ENCODE assay signal across 10 cellular contexts in the genomic region with DNA sequence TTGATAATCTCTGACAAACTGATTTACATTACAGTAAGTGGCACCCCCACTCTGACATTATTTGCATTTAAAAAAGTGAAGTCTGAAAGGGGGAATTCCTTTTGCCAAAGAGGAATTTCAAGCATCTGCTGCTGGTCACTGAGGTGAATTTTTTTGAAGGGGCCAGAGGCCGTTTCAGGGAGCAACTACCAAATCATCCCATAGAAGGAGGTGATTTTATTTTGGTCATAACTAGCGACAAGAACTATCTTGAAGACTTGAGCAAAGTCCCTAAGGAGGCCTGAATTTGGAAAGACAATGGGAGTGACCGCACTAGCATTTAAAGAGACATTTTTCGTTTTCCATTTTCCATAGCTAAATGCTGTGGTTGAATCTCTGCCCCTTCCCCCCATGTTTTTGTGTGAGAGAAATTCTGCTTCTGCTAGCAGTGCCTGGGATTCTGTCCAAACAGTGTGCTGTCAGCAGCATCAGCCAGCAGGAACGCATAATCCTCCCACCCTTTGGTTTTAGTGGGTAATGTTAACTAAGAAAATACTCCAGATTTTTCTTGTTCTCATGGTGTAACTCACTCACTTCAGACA.
DNase-seq lines count a peak whose midpoint lies in the region; TF ChIP-seq lines count a peak whose summit lies in the region.
"Had no signal": no experiment of that assay in that cellular context is flagged by ENCODE, and none has a peak within 500 bp of the region (broad histone marks: within the 10 kb centered on the region; RNA-seq: fewer than 3 reads in every experiment).

No MANE protein-coding gene starts in this region.

- no peak for TF ChIP-seq CTCF in sigmoid colon (IDR thresholded peaks at IDR 0.05)

- TF ChIP-seq EP300 in sigmoid colon (IDR thresholded peaks at IDR 0.05): no peak

- peak; percentile 56 for DNase-seq in H7
- peak; percentile 94 for DNase-seq in astrocyte of the hippocampus (ENCODE audit: low read depth, low spot score)
- DNase-seq in hepatic stellate cell (ENCODE audit: low spot score): peak; percentile 74
- DNase-seq in sigmoid colon: no peak
- DNase-seq in HPDE6-E6E7 (ENCODE audit: extremely low spot score): no peak
- DNase-seq in effector CD4-positive, alpha-beta T cell: no peak
- DNase-seq in Kasumi-1 (lab: John Stamatoyannopoulos, UW): no peak
- DNase-seq in NCI-H2196 treated with DMSO at 0.1 percent for 48 hours (lab: John Stamatoyannopoulos, UW; ENCODE audit: unreplicated experiment): no peak
- DNase-seq: activated CD4-positive, alpha-beta T cell treated with anti-CD3 and anti-CD28 coated beads for 4 hours; NCI-H69 had no signal

- TF ChIP-seq POLR2A in sigmoid colon (IDR thresholded peaks at IDR 0.05): no peak

- H3K4me3 ChIP-seq in H7 (ENCODE audit: insufficient read depth, low read depth, low read length) (no peak overlapping the region), sigmoid colon (peak overlapping the region in 1 of 4 donors; percentile 24)

- H3K9me3 ChIP-seq in sigmoid colon: peaks cover 0 to 5% (median 0%) of the 10 kb centered on the region in 4 donors

- peak overlapping the region; percentile 53 to 76 (median 68) for H3K27ac ChIP-seq in sigmoid colon

- H3K36me3 ChIP-seq in H7 (replicated peaks; ENCODE audit: control insufficient read depth, insufficient read depth, low read length) (no peaks in the 10 kb centered on the region), sigmoid colon (no peaks in the 10 kb centered on the region)

- WGBS in sigmoid colon, 2 donors: 72 to 84% methylated on average over 5 of the region's 5 CpGs

- H3K4me1 ChIP-seq in sigmoid colon: peaks cover 0 to 14% (median 3%) of the 10 kb centered on the region in 4 donors

- intact Hi-C loops in sigmoid colon (cut with DNase I): no loop called here

- H3K27me3 ChIP-seq in H7 (ENCODE audit: control insufficient read depth, insufficient read depth, low read length): no peaks in the 10 kb centered on the region
- no peaks in the 10 kb centered on the region for H3K27me3 ChIP-seq in sigmoid colon

Comparison
In these comparisons a context has a peak if more than half of its experiments do, and no peak if none do; other contexts are left out.
1. DNase-seq: peak in H7 (single experiment), astrocyte of the hippocampus (single experiment) and hepatic stellate cell (single experiment); none in sigmoid colon (single experiment), HPDE6-E6E7 (single experiment), effector CD4-positive, alpha-beta T cell (single experiment), Kasumi-1 (0 of 2) and NCI-H2196 treated with DMSO at 0.1 percent for 48 hours (single experiment).